Comparison of ENCODE assay signal across 24 cellular contexts in the genomic region with DNA sequence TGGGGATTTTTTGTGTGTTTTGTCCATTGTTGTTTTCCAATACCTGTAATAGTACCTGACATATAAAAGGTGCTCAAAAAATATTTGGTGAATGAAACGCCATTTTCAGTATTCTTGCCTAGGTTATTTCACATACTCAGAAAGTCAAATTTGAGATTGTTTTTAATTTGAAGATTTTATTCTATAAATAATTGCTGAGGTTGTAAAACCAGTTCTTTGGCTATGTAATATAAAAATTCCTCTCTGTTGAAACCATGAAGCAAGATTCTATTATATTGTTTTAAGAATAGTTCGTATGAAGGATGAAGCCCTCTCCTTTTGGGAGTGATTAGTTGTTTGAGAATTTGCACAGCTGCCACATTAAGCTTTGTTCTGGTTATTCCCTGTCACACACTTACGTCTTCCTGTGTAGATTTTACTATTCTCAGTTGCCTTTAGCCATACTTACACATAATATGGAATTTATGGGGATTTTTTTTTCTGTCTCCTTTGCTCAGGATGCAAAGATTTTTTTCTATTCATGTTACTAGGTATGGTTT.
"Had no signal": no experiment of that assay in that cellular context is flagged by ENCODE, and none has a peak within 500 bp of the region (broad histone marks: within the 10 kb centered on the region; RNA-seq: fewer than 3 reads in every experiment).

No MANE protein-coding gene starts in this region.

- DNase-seq: activated CD4-positive, alpha-beta T cell treated with anti-CD3 and anti-CD28 coated beads, Interleukin-2, amount 10 ng/mL, durations not matched to agents 24 days and 14 days; activated CD4-positive, alpha-beta T cell treated with anti-CD3 and anti-CD28 coated beads, Interleukin-2, amount 50 U/mL, for 4 hours; activated CD8-positive, alpha-beta T cell treated with anti-CD3 and anti-CD28 coated beads for 36 hours; activated effector memory CD4-positive, alpha-beta T cell treated with anti-CD3 and anti-CD28 coated beads, Interleukin-2, amount 50 U/mL, for 16 hours; activated naive CD4-positive, alpha-beta T cell treated with Interleukin-2 at 50 U/mL for 16 hours; activated naive CD8-positive, alpha-beta T cell treated with anti-CD3 and anti-CD28 coated beads, Interleukin-2, amount 10 ng/mL, durations not matched to agents 7 days and 5 days; activated T-cell treated with anti-CD3 and anti-CD28 coated beads, Interleukin-2, amount 50 U/mL, for 1 hour; activated T-cell treated with anti-CD3 and anti-CD28 coated beads, Interleukin-2, amount 50 U/mL, for 72 hours; amygdala; NCI-H1105 treated with DMSO at 0.1 percent for 48 hours; NCI-H1436 treated with DMSO at 0.1 percent for 48 hours; NCI-H187 treated with DMSO at 0.1 percent for 48 hours; NCI-H226; NCI-H446 treated with DMSO at 0.1 percent for 48 hours; NCI-H524; NCI-H69; NCI-H82; NK-92 treated with Interleukin-12 subunit alpha and Interleukin-12 subunit beta, amount 100 ng/mL, for 24 hours; PC-9; T1000 had no signal

- H3K4me3 ChIP-seq: ascending aorta, cardiac muscle cell, PC-9 had no signal

- H3K27me3 ChIP-seq: ascending aorta, cardiac muscle cell had no signal

- H3K9ac ChIP-seq: KMS-11 had no signal

- H3K27ac ChIP-seq: ascending aorta, cardiac muscle cell, KMS-11, PC-9, RWPE1 had no signal

- H3K4me1 ChIP-seq: ascending aorta had no signal

- H2AFZ ChIP-seq: PC-9 had no signal

- H3K9me3 ChIP-seq: ascending aorta had no signal

- H3K4me2 ChIP-seq: KMS-11, PC-9 had no signal
